Comparison of ENCODE assay signal across 15 cellular contexts in the genomic region with DNA sequence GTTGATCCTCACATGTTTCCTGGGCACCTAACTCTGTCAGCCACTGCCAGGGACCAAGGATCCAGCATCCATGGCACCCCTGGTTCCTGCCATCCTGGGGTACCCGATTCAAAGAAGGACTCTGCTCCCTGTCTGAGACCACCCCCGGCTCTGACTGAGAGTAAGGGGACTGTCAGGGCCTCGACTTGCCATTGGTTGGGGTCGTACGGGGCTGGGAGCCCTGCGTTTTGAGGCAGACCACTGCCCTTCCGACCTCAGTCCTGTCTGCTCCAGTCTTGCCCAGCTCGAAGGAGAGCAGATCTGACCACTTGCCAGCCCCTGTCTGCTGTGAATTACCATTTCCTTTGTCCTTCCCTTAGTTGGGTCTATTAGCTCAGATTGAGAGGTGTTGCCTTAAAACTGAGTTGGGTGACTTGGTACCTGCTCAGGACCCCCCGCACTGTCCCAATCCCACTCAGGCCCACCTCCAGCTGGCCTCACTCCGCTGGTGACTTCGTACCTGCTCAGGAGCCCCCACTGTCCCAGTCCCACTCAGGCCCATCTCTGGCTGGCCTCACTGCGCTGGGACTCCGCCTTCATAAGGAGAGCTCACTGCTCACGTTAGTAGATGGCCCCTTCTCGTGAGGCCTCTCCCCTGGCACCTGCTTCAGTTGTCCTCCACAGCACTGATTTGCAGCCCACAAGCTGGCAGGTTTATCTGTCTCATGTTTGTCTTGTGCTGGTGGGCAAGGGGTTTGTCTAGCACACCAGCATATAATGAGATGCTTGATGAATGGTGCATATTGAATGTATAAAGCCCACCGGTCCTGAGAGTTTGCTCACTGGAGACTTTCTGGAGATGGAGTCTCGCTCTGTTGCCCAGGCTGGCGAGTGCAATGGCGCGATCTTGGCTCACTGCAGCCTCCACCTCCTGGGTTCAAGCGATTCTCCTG. TPM values are rescaled to one million over a fixed set of nuclear protein-coding genes. Genes with fewer than 3 reads are reported as not detected.
DNase-seq lines count a peak whose midpoint lies in the region; ATAC-seq, FAIRE-seq and TF ChIP-seq lines count a peak whose summit lies in the region.
"Had no signal": no experiment of that assay in that cellular context is flagged by ENCODE, and none has a peak within 500 bp of the region (broad histone marks: within the 10 kb centered on the region; RNA-seq: fewer than 3 reads in every experiment).

No MANE protein-coding gene starts in this region.

- no peak for TF ChIP-seq RAD21 in K562 (CRISPR knock-in tag; conservative IDR thresholded peaks at IDR 0.05 in 1 of 2, IDR thresholded peaks at IDR 0.05 in 1 of 2)

- WGBS in K562 (ENCODE audit: insufficient coverage, low coverage, missing lambda C conversion rate) = 80% methylated on average over 21 of the region's 21 CpGs

- H3K27ac ChIP-seq in Karpas-422 (ENCODE audit: low read length) (no peak overlapping the region), K562 (ENCODE audit: extremely low read depth, low read depth, low read length) (peak overlapping the region; percentile 20; the same call in 1 of the 3 replicates)
- H3K27ac ChIP-seq: gastrocnemius medialis, prostate gland had no signal

- POLR2A ChIA-PET in K562 (lab: Yijun Ruan, JAX) = interaction anchor here (0.6 to 12.9 kb wide), 9 partner anchors 9 to 506 kb away, joined by 3 to 195 read pairs (median 4); partner anchors contain the start of gene UBE2S

- H3K9me1 ChIP-seq in K562 (ENCODE audit: control insufficient read depth, insufficient read depth, low read length) = peaks cover 19% of the 10 kb centered on the region

- no TSS peak for BruUV-seq in K562 (replicated peaks; lab: Mats Ljungman, UMichigan)

- CTCF ChIA-PET in K562 (lab: Yijun Ruan, JAX; ENCODE audit: low intra/inter-chr PET ratio) = no interaction called here

- peak; percentile 50 for TF ChIP-seq POLR2A in K562 (conservative IDR thresholded peaks at IDR 0.05)

- no peak overlapping the region for H3K9ac ChIP-seq in Karpas-422 (ENCODE audit: low read length)
- H3K9ac ChIP-seq in K562 (ENCODE audit: insufficient read depth in 1 of 2, low read depth in 2 of 2, low read length in 2 of 2) = peak overlapping the region; percentile 13 to 98; a peak in 3 of 4 replicates

- DNase-seq in T-helper 1 cell (no peak), Karpas-422 (peak; percentile 63), K562 (ENCODE audit: extremely low read depth in 1 of 4, low spot score in 3 of 4) (no peak), neural crest cell (ENCODE audit: low read depth, low spot score) (no peak), NCI-H2081 (lab: John Stamatoyannopoulos, UW) (no peak)
- DNase-seq: gastrocnemius medialis, left ventricle myocardium superior, NCI-H2107 had no signal

- H3K4me1 ChIP-seq in Karpas-422 (ENCODE audit: low read length) = peaks cover 24% of the 10 kb centered on the region
- peaks cover 47 to 65% of the 10 kb centered on the region in 2 experiments for H3K4me1 ChIP-seq in K562 (replicated peaks in 1 of 2; ENCODE audit: control insufficient read depth in 2 of 2, insufficient read depth in 2 of 2, low read length in 2 of 2)

- no peaks in the 10 kb centered on the region for H3K9me3 Mint-ChIP-seq in T-helper 1 cell treated with Interleukin-12 subunit alpha and Interleukin-12 subunit beta and Interleukin-4 antibody, amounts not matched to agents 30 μg/mL and 1 μg/mL, for 36 hours
- H3K9me3 Mint-ChIP-seq in neural crest cell = no peaks in the 10 kb centered on the region
- H3K9me3 Mint-ChIP-seq: dendritic cell treated with granulocyte-macrophage colony-stimulating factor and Interleukin-4, amounts not matched to agents 40 ng/mL and 50 ng/mL, for 4 days had no signal

- no peak overlapping the region for H2AFZ ChIP-seq in Karpas-422 (ENCODE audit: low read length)
- H2AFZ ChIP-seq in K562 (ENCODE audit: low read depth, low read length) = no peak overlapping the region

- peaks cover 26% of the 10 kb centered on the region for H3K36me3 ChIP-seq in Karpas-422 (ENCODE audit: insufficient read depth, low read length)
- H3K36me3 ChIP-seq in K562 (ENCODE audit: control insufficient read depth, insufficient read depth, low read length) = peaks cover 55% of the 10 kb centered on the region

- peaks cover 20% of the 10 kb centered on the region for H3K4me1 Mint-ChIP-seq in T-helper 1 cell treated with Interleukin-12 subunit alpha and Interleukin-12 subunit beta and Interleukin-4 antibody, amounts not matched to agents 30 μg/mL and 1 μg/mL, for 36 hours (ENCODE audit: low read depth)
- H3K4me1 Mint-ChIP-seq in neural crest cell = peaks cover 74% of the 10 kb centered on the region

- peaks cover 17% of the 10 kb centered on the region for H3K79me2 ChIP-seq in Karpas-422 (ENCODE audit: low read length)
- H3K79me2 ChIP-seq in K562 (ENCODE audit: control insufficient read depth, insufficient read depth, low read length) = peaks cover 48% of the 10 kb centered on the region

- ATAC-seq in K562 (no peak), HG03460 (IDR thresholded peaks at IDR 0.05; ENCODE audit: unreplicated experiment) (no peak), GM18870 (IDR thresholded peaks at IDR 0.05; ENCODE audit: unreplicated experiment) (no peak)
- ATAC-seq: gastrocnemius medialis, left ventricle myocardium superior had no signal

- H3K4me2 ChIP-seq in Karpas-422 (ENCODE audit: low read depth, low read length, poor library complexity, severe bottlenecking) = no peak overlapping the region
- H3K4me2 ChIP-seq in K562 (ENCODE audit: insufficient read depth, low read length) = peak overlapping the region; percentile 94

- no peak overlapping the region for H3K4me3 ChIP-seq in Karpas-422 (ENCODE audit: low read length)
- no peak overlapping the region for H3K4me3 ChIP-seq in K562
- H3K4me3 ChIP-seq: gastrocnemius medialis, prostate gland had no signal

- H3K9me3 ChIP-seq in Karpas-422 (ENCODE audit: low read length) = no peaks in the 10 kb centered on the region
- H3K9me3 ChIP-seq in K562 (replicated peaks; ENCODE audit: control insufficient read depth, insufficient read depth, low read depth, low read length) = no peaks in the 10 kb centered on the region
- H3K9me3 ChIP-seq: gastrocnemius medialis, prostate gland had no signal

- no peaks in the 10 kb centered on the region for H3K9me2 ChIP-seq in Karpas-422 (replicated peaks; ENCODE audit: insufficient read depth, low read length)

- H4K20me1 ChIP-seq in Karpas-422 (ENCODE audit: insufficient read depth, low read depth, low read length) = peaks cover 50% of the 10 kb centered on the region
- H4K20me1 ChIP-seq in K562 (replicated peaks; ENCODE audit: control insufficient read depth, insufficient read depth, low read length) = peaks cover 54% of the 10 kb centered on the region

- H3K27ac Mint-ChIP-seq in T-helper 1 cell treated with Interleukin-12 subunit alpha and Interleukin-12 subunit beta and Interleukin-4 antibody, amounts not matched to agents 30 μg/mL and 1 μg/mL, for 36 hours = no peak overlapping the region
- H3K27ac Mint-ChIP-seq in neural crest cell (ENCODE audit: unreplicated experiment) = no peak overlapping the region
- H3K27ac Mint-ChIP-seq: dendritic cell treated with granulocyte-macrophage colony-stimulating factor and Interleukin-4, amounts not matched to agents 40 ng/mL and 50 ng/mL, for 4 days had no signal

- in situ Hi-C loops in K562 (cut with MboI) = no loop called here

- FAIRE-seq in K562 (lab: Jason Lieb, UNC) = no peak
- FAIRE-seq: A204.1 had no signal

- TF ChIP-seq CTCF in K562 (IDR thresholded peaks at IDR 0.05 in 2 of 3, conservative IDR thresholded peaks at IDR 0.05 in 1 of 3; ENCODE audit: insufficient read depth in 2 of 3, low read depth in 1 of 3, low read length in 3 of 3) = no peak
- no peak for TF ChIP-seq CTCF in neural crest cell (conservative IDR thresholded peaks at IDR 0.05)

- H3K36me3 Mint-ChIP-seq in T-helper 1 cell treated with Interleukin-12 subunit alpha and Interleukin-12 subunit beta and Interleukin-4 antibody, amounts not matched to agents 30 μg/mL and 1 μg/mL, for 36 hours (ENCODE audit: low read depth) = peaks cover 44% of the 10 kb centered on the region
- H3K36me3 Mint-ChIP-seq in neural crest cell (ENCODE audit: low read depth) = peaks cover 10% of the 10 kb centered on the region

- intact Hi-C loops in K562 (cut with micrococcal nuclease) = loop anchor here (5.0 kb wide), 2 partner anchors 63 to 87 kb away; no protein-coding TSS in a partner anchor

- TF ChIP-seq EP300 in K562 (IDR thresholded peaks at IDR 0.05; ENCODE audit: low read length) = no peak

- H3K27me3 ChIP-seq in Karpas-422 (ENCODE audit: low read length) (no peaks in the 10 kb centered on the region), K562 (ENCODE audit: control insufficient read depth in 2 of 2, insufficient read depth in 2 of 2, low read length in 2 of 2) (no peaks in the 10 kb centered on the region)
- H3K27me3 ChIP-seq: gastrocnemius medialis had no signal

- H3K4me3 Mint-ChIP-seq in T-helper 1 cell treated with Interleukin-12 subunit alpha and Interleukin-12 subunit beta and Interleukin-4 antibody, amounts not matched to agents 30 μg/mL and 1 μg/mL, for 36 hours = peak overlapping the region; percentile 14
- H3K4me3 Mint-ChIP-seq in neural crest cell = peak overlapping the region; percentile 80
- H3K4me3 Mint-ChIP-seq: dendritic cell treated with granulocyte-macrophage colony-stimulating factor and Interleukin-4, amounts not matched to agents 40 ng/mL and 50 ng/mL, for 4 days had no signal

- H3K27me3 Mint-ChIP-seq in T-helper 1 cell treated with Interleukin-12 subunit alpha and Interleukin-12 subunit beta and Interleukin-4 antibody, amounts not matched to agents 30 μg/mL and 1 μg/mL, for 36 hours (ENCODE audit: low read depth) = no peaks in the 10 kb centered on the region
- H3K27me3 Mint-ChIP-seq in neural crest cell (ENCODE audit: low read depth) = peaks cover 6% of the 10 kb centered on the region
- H3K27me3 Mint-ChIP-seq: dendritic cell treated with granulocyte-macrophage colony-stimulating factor and Interleukin-4, amounts not matched to agents 40 ng/mL and 50 ng/mL, for 4 days had no signal

RNA-seq across cellular contexts. Expression of gene RPL28, which starts 3.9 kb away (rescaled TPM):
- 959 and 1,311 TPM in 2 replicates for total RNA-seq in Karpas-422 (2014; rRNA removed; shearing (Covaris generic); ENCODE audit: low replicate concordance)
- 78.5 and 202 TPM in 2 replicates for total RNA-seq in K562 (2011; cell fraction: chromatin; rRNA removed; ENCODE audit: low replicate concordance)
- 202 and 211 TPM in 2 replicates for total RNA-seq in K562 (2011; cell fraction: nucleolus; rRNA removed)
- total RNA-seq in K562 (2011; cell fraction: nucleoplasm; rRNA removed) = 221 and 509 TPM in 2 replicates
- total RNA-seq in K562 (2014; rRNA removed) = 888 and 1,279 TPM in 2 replicates
- total RNA-seq in K562 (2014; rRNA removed; fragmentation: Illumina TruSeq; extraction: Trizol) = 387 and 446 TPM in 2 replicates
- total RNA-seq in K562 (2015; rRNA removed; fragmentation: Illumina TruSeq; extraction: Trizol) = 1,141 and 1,299 TPM in 2 replicates
- 2,979 and 3,106 TPM in 2 replicates for total RNA-seq in K562 (2021)
- polyA plus RNA-seq in K562 (2011; rRNA removed) = 124 and 523 TPM in 2 replicates
- 1,570 and 2,080 TPM in 2 replicates for polyA plus RNA-seq in K562 (2011; cell fraction: cytosol; rRNA removed)
- 332 and 368 TPM in 2 replicates for polyA plus RNA-seq in K562 (2011; cell fraction: nucleus; rRNA removed)
- 3,306 and 3,436 TPM in 2 replicates for polyA plus RNA-seq in K562 (2012)
- polyA plus RNA-seq in K562 (2014; fragmentation: Illumina TruSeq; extraction: Trizol) = 1,998 and 2,071 TPM in 2 replicates
- 100 to 1,000 TPM; 257 to 287 TPM for polyA plus RNA-seq in K562 (2014; fragmentation: Nextera tagmentation; extraction: Ambion mirVana)
- polyA plus RNA-seq in K562 (2014; rRNA removed) = 622 and 687 TPM in 2 replicates
- polyA minus RNA-seq in K562 (2011; rRNA and poly(A)+ RNA removed) = 188 and 199 TPM in 2 replicates
- polyA minus RNA-seq in K562 (2011; cell fraction: cytosol; rRNA and poly(A)+ RNA removed) = 1,426 and 2,754 TPM in 2 replicates
- 135 and 241 TPM in 2 replicates for polyA minus RNA-seq in K562 (2011; cell fraction: nucleus; rRNA and poly(A)+ RNA removed)
- total RNA-seq in neural crest cell = 1,888 and 1,936 TPM in 2 replicates

RNA-seq across cellular contexts. Expression of gene TMEM238, which starts 5.6 kb away (rescaled TPM):
- total RNA-seq in Karpas-422 (2014; rRNA removed; shearing (Covaris generic); ENCODE audit: low replicate concordance) = 0.89 and 8.0 TPM in 2 replicates
- not detected in 2 replicates for total RNA-seq in K562 (2011; cell fraction: chromatin; rRNA removed; ENCODE audit: low replicate concordance)
- total RNA-seq in K562 (2011; cell fraction: nucleolus; rRNA removed) = 0.53 and 1.5 TPM in 2 replicates
- not detected in 2 replicates for total RNA-seq in K562 (2011; cell fraction: nucleoplasm; rRNA removed)
- 3.6 and 3.7 TPM in 2 replicates for total RNA-seq in K562 (2014; rRNA removed)
- 0.18 TPM in 1 of 2 replicates, not detected in the other for total RNA-seq in K562 (2014; rRNA removed; fragmentation: Illumina TruSeq; extraction: Trizol)
- total RNA-seq in K562 (2015; rRNA removed; fragmentation: Illumina TruSeq; extraction: Trizol) = 0.18 and 0.38 TPM in 2 replicates
- 4.3 and 5.1 TPM in 2 replicates for total RNA-seq in K562 (2021)
- polyA plus RNA-seq in K562 (2011; rRNA removed) = 0.18 TPM in 1 of 2 replicates, not detected in the other
- 0.21 and 3.5 TPM in 2 replicates for polyA plus RNA-seq in K562 (2011; cell fraction: cytosol; rRNA removed)
- polyA plus RNA-seq in K562 (2011; cell fraction: nucleus; rRNA removed) = 0.67 TPM in 1 of 2 replicates, not detected in the other
- 1.4 and 1.7 TPM in 2 replicates for polyA plus RNA-seq in K562 (2012)
- not detected in 2 replicates for polyA plus RNA-seq in K562 (2014; fragmentation: Illumina TruSeq; extraction: Trizol)
- polyA plus RNA-seq in K562 (2014; fragmentation: Nextera tagmentation; extraction: Ambion mirVana) = not detected
- polyA plus RNA-seq in K562 (2014; rRNA removed) = 1.3 and 2.1 TPM in 2 replicates
- not detected in 2 replicates for polyA minus RNA-seq in K562 (2011; rRNA and poly(A)+ RNA removed)
- not detected in 2 replicates for polyA minus RNA-seq in K562 (2011; cell fraction: cytosol; rRNA and poly(A)+ RNA removed)
- polyA minus RNA-seq in K562 (2011; cell fraction: nucleus; rRNA and poly(A)+ RNA removed) = 0.40 and 0.89 TPM in 2 replicates
- 0.40 and 0.71 TPM in 2 replicates for total RNA-seq in neural crest cell

RNA-seq across cellular contexts. Expression of gene TMEM190, which starts 13.0 kb away (rescaled TPM):
- not detected in 2 replicates for total RNA-seq in Karpas-422 (2014; rRNA removed; shearing (Covaris generic); ENCODE audit: low replicate concordance)
- not detected in 2 replicates for total RNA-seq in K562 (2011; cell fraction: chromatin; rRNA removed; ENCODE audit: low replicate concordance)
- not detected in 2 replicates for total RNA-seq in K562 (2011; cell fraction: nucleolus; rRNA removed)
- total RNA-seq in K562 (2011; cell fraction: nucleoplasm; rRNA removed) = not detected in 2 replicates
- not detected in 2 replicates for total RNA-seq in K562 (2014; rRNA removed)
- not detected in 2 replicates for total RNA-seq in K562 (2014; rRNA removed; fragmentation: Illumina TruSeq; extraction: Trizol)
- not detected in 2 replicates for total RNA-seq in K562 (2015; rRNA removed; fragmentation: Illumina TruSeq; extraction: Trizol)
- total RNA-seq in K562 (2021) = not detected in 2 replicates
- polyA plus RNA-seq in K562 (2011; rRNA removed) = not detected in 2 replicates
- polyA plus RNA-seq in K562 (2011; cell fraction: cytosol; rRNA removed) = not detected in 2 replicates
- 0.37 TPM in 1 of 2 replicates, not detected in the other for polyA plus RNA-seq in K562 (2011; cell fraction: nucleus; rRNA removed)
- polyA plus RNA-seq in K562 (2012) = not detected in 2 replicates
- polyA plus RNA-seq in K562 (2014; fragmentation: Illumina TruSeq; extraction: Trizol) = not detected in 2 replicates
- polyA plus RNA-seq in K562 (2014; fragmentation: Nextera tagmentation; extraction: Ambion mirVana) = not detected
- polyA plus RNA-seq in K562 (2014; rRNA removed) = not detected in 2 replicates
- polyA minus RNA-seq in K562 (2011; rRNA and poly(A)+ RNA removed) = not detected in 2 replicates
- not detected in 2 replicates for polyA minus RNA-seq in K562 (2011; cell fraction: cytosol; rRNA and poly(A)+ RNA removed)
- polyA minus RNA-seq in K562 (2011; cell fraction: nucleus; rRNA and poly(A)+ RNA removed) = not detected in 2 replicates
- total RNA-seq in neural crest cell = not detected in 2 replicates
- total RNA-seq: gastrocnemius medialis, left ventricle myocardium superior, prostate gland had no signal
- polyA plus RNA-seq: adipose tissue had no signal

RNA-seq across cellular contexts. Expression of gene UBE2S, which starts 17.9 kb away (rescaled TPM):
- 291 and 1,094 TPM in 2 replicates for total RNA-seq in Karpas-422 (2014; rRNA removed; shearing (Covaris generic); ENCODE audit: low replicate concordance)
- 68.3 and 99.1 TPM in 2 replicates for total RNA-seq in K562 (2011; cell fraction: chromatin; rRNA removed; ENCODE audit: low replicate concordance)
- total RNA-seq in K562 (2011; cell fraction: nucleolus; rRNA removed) = 71.6 and 79.7 TPM in 2 replicates
- 67.3 and 159 TPM in 2 replicates for total RNA-seq in K562 (2011; cell fraction: nucleoplasm; rRNA removed)
- total RNA-seq in K562 (2014; rRNA removed) = 959 and 1,305 TPM in 2 replicates
- total RNA-seq in K562 (2014; rRNA removed; fragmentation: Illumina TruSeq; extraction: Trizol) = 35.0 and 65.5 TPM in 2 replicates
- 97.3 and 100 TPM in 2 replicates for total RNA-seq in K562 (2015; rRNA removed; fragmentation: Illumina TruSeq; extraction: Trizol)
- total RNA-seq in K562 (2021) = 390 and 411 TPM in 2 replicates
- 157 and 191 TPM in 2 replicates for polyA plus RNA-seq in K562 (2011; rRNA removed)
- 285 and 290 TPM in 2 replicates for polyA plus RNA-seq in K562 (2011; cell fraction: cytosol; rRNA removed)
- 91.9 and 117 TPM in 2 replicates for polyA plus RNA-seq in K562 (2011; cell fraction: nucleus; rRNA removed)
- polyA plus RNA-seq in K562 (2012) = 169 and 283 TPM in 2 replicates
- polyA plus RNA-seq in K562 (2014; fragmentation: Illumina TruSeq; extraction: Trizol) = 242 and 275 TPM in 2 replicates
- 1 to 10 TPM; 1.5 to 1.6 TPM for polyA plus RNA-seq in K562 (2014; fragmentation: Nextera tagmentation; extraction: Ambion mirVana)
- 332 and 771 TPM in 2 replicates for polyA plus RNA-seq in K562 (2014; rRNA removed)
- polyA minus RNA-seq in K562 (2011; rRNA and poly(A)+ RNA removed) = 30.0 and 48.2 TPM in 2 replicates
- 158 and 212 TPM in 2 replicates for polyA minus RNA-seq in K562 (2011; cell fraction: cytosol; rRNA and poly(A)+ RNA removed)
- polyA minus RNA-seq in K562 (2011; cell fraction: nucleus; rRNA and poly(A)+ RNA removed) = 18.3 and 33.0 TPM in 2 replicates
- total RNA-seq in neural crest cell = 243 and 269 TPM in 2 replicates

RNA-seq across cellular contexts. Expression of gene IL11, which starts 19.4 kb away (rescaled TPM):
- total RNA-seq in Karpas-422 (2014; rRNA removed; shearing (Covaris generic); ENCODE audit: low replicate concordance) = 0.40 and 0.41 TPM in 2 replicates
- total RNA-seq in K562 (2011; cell fraction: chromatin; rRNA removed; ENCODE audit: low replicate concordance) = 0.28 and 0.97 TPM in 2 replicates
- 1.0 TPM in 1 of 2 replicates, not detected in the other for total RNA-seq in K562 (2011; cell fraction: nucleolus; rRNA removed)
- 0.53 and 0.81 TPM in 2 replicates for total RNA-seq in K562 (2011; cell fraction: nucleoplasm; rRNA removed)
- total RNA-seq in K562 (2014; rRNA removed) (not detected in 2 replicates), K562 (2014; rRNA removed; fragmentation: Illumina TruSeq; extraction: Trizol) (not detected in 2 replicates), K562 (2015; rRNA removed; fragmentation: Illumina TruSeq; extraction: Trizol) (not detected in 2 replicates), K562 (2021) (not detected in 2 replicates), neural crest cell (0.56 and 0.59 TPM in 2 replicates)
- polyA plus RNA-seq in K562 (2011; rRNA removed) (0.19 and 0.42 TPM in 2 replicates), K562 (2014; fragmentation: Illumina TruSeq; extraction: Trizol) (0.06 TPM in 1 of 2 replicates, not detected in the other), K562 (2014; fragmentation: Nextera tagmentation; extraction: Ambion mirVana) (not detected), K562 (2014; rRNA removed) (0.04 TPM in 1 of 2 replicates, not detected in the other)
- polyA plus RNA-seq in K562 (2011; cell fraction: cytosol; rRNA removed) = 0.12 and 1.5 TPM in 2 replicates
- 1.2 and 3.6 TPM in 2 replicates for polyA plus RNA-seq in K562 (2011; cell fraction: nucleus; rRNA removed)
- polyA plus RNA-seq in K562 (2012) = 0.10 and 0.19 TPM in 2 replicates
- polyA minus RNA-seq in K562 (2011; rRNA and poly(A)+ RNA removed) = 0.11 TPM in 1 of 2 replicates, not detected in the other
- 0.86 TPM in 1 of 2 replicates, not detected in the other for polyA minus RNA-seq in K562 (2011; cell fraction: cytosol; rRNA and poly(A)+ RNA removed)
- polyA minus RNA-seq in K562 (2011; cell fraction: nucleus; rRNA and poly(A)+ RNA removed) = 0.40 TPM in 1 of 2 replicates, not detected in the other
- total RNA-seq: left ventricle myocardium superior had no signal
